17 cellular contexts compared by ENCODE assay signal in the genomic region with DNA sequence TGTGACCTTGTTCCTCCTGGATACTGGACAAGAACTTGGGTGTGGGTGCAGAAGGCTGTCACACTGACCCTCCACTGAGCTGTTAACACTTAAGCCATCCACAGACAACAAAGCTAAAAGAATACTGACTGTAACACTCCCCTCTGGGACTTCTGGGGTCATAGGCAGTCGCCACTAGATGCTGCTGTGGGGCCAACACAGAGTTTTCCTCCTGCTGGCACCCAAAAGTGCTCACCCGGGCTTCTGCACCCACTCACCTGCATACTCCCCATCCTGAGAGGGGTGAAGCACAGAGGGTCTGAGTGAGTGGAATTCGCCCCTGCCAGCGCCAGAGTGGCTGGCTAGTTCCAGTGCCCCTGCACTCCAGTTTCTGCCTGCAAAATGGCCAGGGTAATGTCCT.
"Had no signal": no experiment of that assay in that cellular context is flagged by ENCODE, and none has a peak within 500 bp of the region (broad histone marks: within the 10 kb centered on the region; RNA-seq: fewer than 3 reads in every experiment).

No MANE protein-coding gene starts in this region.

- H3K27ac Mint-ChIP-seq: activated CD4-positive, alpha-beta memory T cell treated with anti-CD3 and anti-CD28 coated beads, Interleukin-2, amount 10 ng/mL, durations not matched to agents 7 days and 5 days; activated naive CD4-positive, alpha-beta T cell treated with anti-CD3 and anti-CD28 coated beads, Interleukin-2, amount 10 ng/mL, durations not matched to agents 7 days and 5 days; activated T-cell treated with anti-CD3 and anti-CD28 coated beads, Interleukin-2, amount 50 U/mL, for 24 hours; memory B cell; naive thymus-derived CD8-positive, alpha-beta T cell; stimulated activated naive B cell treated with anti-CD40 and anti-IgM and Interleukin-4, amounts not matched to agents 10 μg/mL and 1 μg/mL and 100 μg/mL, for 72 hours; WTC11 had no signal

- H3K9me3 ChIP-seq: esophagus muscularis mucosa, left ventricle myocardium inferior, right atrium auricular region, tibial nerve, vagina had no signal

- H3K4me1 ChIP-seq: esophagus muscularis mucosa, left ventricle myocardium inferior, right atrium auricular region, tibial nerve, vagina had no signal

- H3K27ac ChIP-seq: dorsolateral prefrontal cortex, esophagus muscularis mucosa, left ventricle myocardium inferior, right atrium auricular region, tibial nerve, vagina had no signal

- H3K36me3 Mint-ChIP-seq: activated naive CD4-positive, alpha-beta T cell treated with anti-CD3 and anti-CD28 coated beads, Interleukin-2, amount 10 ng/mL, durations not matched to agents 7 days and 5 days; memory B cell; naive thymus-derived CD8-positive, alpha-beta T cell; stimulated activated naive B cell treated with anti-CD40 and anti-IgM and Interleukin-4, amounts not matched to agents 10 μg/mL and 1 μg/mL and 100 μg/mL, for 72 hours; WTC11 had no signal

- FAIRE-seq: keratinocyte had no signal

- H3K4me3 Mint-ChIP-seq: activated CD4-positive, alpha-beta memory T cell treated with anti-CD3 and anti-CD28 coated beads, Interleukin-2, amount 10 ng/mL, durations not matched to agents 7 days and 5 days; activated naive CD4-positive, alpha-beta T cell treated with anti-CD3 and anti-CD28 coated beads, Interleukin-2, amount 10 ng/mL, durations not matched to agents 7 days and 5 days; activated T-cell treated with anti-CD3 and anti-CD28 coated beads, Interleukin-2, amount 50 U/mL, for 24 hours; memory B cell; naive thymus-derived CD8-positive, alpha-beta T cell; stimulated activated naive B cell treated with anti-CD40 and anti-IgM and Interleukin-4, amounts not matched to agents 10 μg/mL and 1 μg/mL and 100 μg/mL, for 72 hours; WTC11 had no signal

- H3K4me3 ChIP-seq: dorsolateral prefrontal cortex, esophagus muscularis mucosa, left ventricle myocardium inferior, right atrium auricular region, tibial nerve, vagina had no signal

- H3K36me3 ChIP-seq: esophagus muscularis mucosa, left ventricle myocardium inferior, right atrium auricular region, tibial nerve, vagina had no signal

- DNase-seq: activated CD4-positive, alpha-beta memory T cell treated with anti-CD3 and anti-CD28 coated beads, Interleukin-2, amount 10 ng/mL, durations not matched to agents 7 days and 5 days; activated CD4-positive, alpha-beta T cell treated with anti-CD3 and anti-CD28 coated beads for 4 hours; activated naive CD4-positive, alpha-beta T cell treated with anti-CD3 and anti-CD28 coated beads, Interleukin-2, amount 10 ng/mL, durations not matched to agents 7 days and 5 days; activated T-cell treated with anti-CD3 and anti-CD28 coated beads, Interleukin-2, amount 50 U/mL, for 24 hours; dorsolateral prefrontal cortex; hippocampal formation; left ventricle myocardium inferior; naive thymus-derived CD8-positive, alpha-beta T cell; stimulated activated CD4-positive, alpha-beta T cell treated with anti-CD3 and anti-CD28 coated beads, Interleukin-2, amount 100 ng/mL, for 48 hours; stimulated activated naive B cell treated with anti-CD40 and anti-IgM and Interleukin-4, amounts not matched to agents 10 μg/mL and 1 μg/mL and 100 μg/mL, for 72 hours had no signal

- H3K27me3 Mint-ChIP-seq: activated CD4-positive, alpha-beta memory T cell treated with anti-CD3 and anti-CD28 coated beads, Interleukin-2, amount 10 ng/mL, durations not matched to agents 7 days and 5 days; activated naive CD4-positive, alpha-beta T cell treated with anti-CD3 and anti-CD28 coated beads, Interleukin-2, amount 10 ng/mL, durations not matched to agents 7 days and 5 days; activated T-cell treated with anti-CD3 and anti-CD28 coated beads, Interleukin-2, amount 50 U/mL, for 24 hours; memory B cell; naive thymus-derived CD8-positive, alpha-beta T cell; stimulated activated naive B cell treated with anti-CD40 and anti-IgM and Interleukin-4, amounts not matched to agents 10 μg/mL and 1 μg/mL and 100 μg/mL, for 72 hours had no signal

- H3K27me3 ChIP-seq: dorsolateral prefrontal cortex, esophagus muscularis mucosa, right atrium auricular region, tibial nerve, vagina had no signal

- H3K4me1 Mint-ChIP-seq: activated CD4-positive, alpha-beta memory T cell treated with anti-CD3 and anti-CD28 coated beads, Interleukin-2, amount 10 ng/mL, durations not matched to agents 7 days and 5 days; activated naive CD4-positive, alpha-beta T cell treated with anti-CD3 and anti-CD28 coated beads, Interleukin-2, amount 10 ng/mL, durations not matched to agents 7 days and 5 days; memory B cell; naive thymus-derived CD8-positive, alpha-beta T cell; stimulated activated naive B cell treated with anti-CD40 and anti-IgM and Interleukin-4, amounts not matched to agents 10 μg/mL and 1 μg/mL and 100 μg/mL, for 72 hours had no signal
